ENCODE assay signal across 20 cellular contexts in genomic region chr16:61829631-61830030, GRCh38.
DNase-seq lines count a peak whose midpoint lies in the region; ATAC-seq and TF ChIP-seq lines count a peak whose summit lies in the region.
"Had no signal": no experiment of that assay in that cellular context is flagged by ENCODE, and none has a peak within 500 bp of the region (broad histone marks: within the 10 kb centered on the region; RNA-seq: fewer than 3 reads in every experiment).

No MANE protein-coding gene starts in this region.

- H2AK5ac ChIP-seq in neuronal stem cell (ENCODE audit: low read depth, low read length) = no peak overlapping the region

- no peak overlapping the region for H4K8ac ChIP-seq in neuronal stem cell (ENCODE audit: low read depth, low read length)

- H3K4me3 ChIP-seq in breast epithelium (no peak overlapping the region), brain microvascular endothelial cell (ENCODE audit: low read depth, low read length) (no peak overlapping the region), neuronal stem cell (ENCODE audit: low read length in 2 of 2) (no peak overlapping the region)
- no peak overlapping the region for H3K4me3 ChIP-seq in CD4-positive, alpha-beta memory T cell (ENCODE audit: low read length in 2 of 2)
- H3K4me3 ChIP-seq: SJSA1 had no signal

- no peak overlapping the region for H3K23ac ChIP-seq in neuronal stem cell (ENCODE audit: low read depth, low read length, poor library complexity)

- H3K18ac ChIP-seq in neuronal stem cell (ENCODE audit: low read length) = no peak overlapping the region

- no peak overlapping the region for H2BK15ac ChIP-seq in neuronal stem cell (ENCODE audit: low read length)

- H2BK5ac ChIP-seq in neuronal stem cell (ENCODE audit: low read length) = no peak overlapping the region

- H3K4me2 ChIP-seq in neuronal stem cell (ENCODE audit: insufficient read depth, low read length, poor library complexity, severe bottlenecking) = no peak overlapping the region

- no CpG with 5 or more reads among the region's 2 CpGs for WGBS in neuronal stem cell (ENCODE audit: extremely low coverage in 2 of 2, insufficient read length in 2 of 2, insufficient replicate concordance in 1 of 2), 2 donors

- CTCF ChIA-PET in MCF 10A (lab: Yijun Ruan, JAX) = no interaction called here
- CTCF ChIA-PET in CD4-positive, alpha-beta memory T cell (lab: Charles Lee; ENCODE audit: partially characterized antibody) = no interaction called here

- in situ Hi-C loops in brain microvascular endothelial cell (cut with HindIII; ENCODE audit: low pct_ligation_motif_present, low sequenced_read_pairs) = no loop called here

- intact Hi-C loops in breast epithelium (cut with DNase I; ENCODE audit: low total_unique reads) (no loop called here), MCF 10A (cut with micrococcal nuclease) (no loop called here)
- intact Hi-C loops in CD4-positive, alpha-beta memory T cell (cut with micrococcal nuclease) = no loop called here

- H3K79me1 ChIP-seq in neuronal stem cell (ENCODE audit: low read depth, low read length) = no peaks in the 10 kb centered on the region

- H4K91ac ChIP-seq in neuronal stem cell (ENCODE audit: low read depth, low read length, poor library complexity) = no peak overlapping the region

- H3K27me3 ChIP-seq in breast epithelium (no peaks in the 10 kb centered on the region), brain microvascular endothelial cell (replicated peaks) (no peaks in the 10 kb centered on the region), neuronal stem cell (ENCODE audit: control insufficient read depth in 3 of 3, insufficient read depth in 3 of 3, low read depth in 1 of 3, low read length in 3 of 3) (no peaks in the 10 kb centered on the region)
- no peaks in the 10 kb centered on the region for H3K27me3 ChIP-seq in CD4-positive, alpha-beta memory T cell (ENCODE audit: insufficient read depth, low read length)
- H3K27me3 ChIP-seq: BE2C, SJSA1 had no signal

- H3K4me1 ChIP-seq in breast epithelium = no peaks in the 10 kb centered on the region
- H3K4me1 ChIP-seq in neuronal stem cell (ENCODE audit: control insufficient read depth in 2 of 2, insufficient read depth in 1 of 2, low read depth in 1 of 2, low read length in 2 of 2) = peaks cover 0 to 19% of the 10 kb centered on the region in 2 donors
- H3K4me1 ChIP-seq in CD4-positive, alpha-beta memory T cell (ENCODE audit: insufficient read depth, low read length) = no peaks in the 10 kb centered on the region
- H3K4me1 ChIP-seq: BE2C, SJSA1 had no signal

- no peaks in the 10 kb centered on the region for H3K36me3 ChIP-seq in breast epithelium
- H3K36me3 ChIP-seq in brain microvascular endothelial cell (replicated peaks) = no peaks in the 10 kb centered on the region
- H3K36me3 ChIP-seq in neuronal stem cell (replicated peaks in 1 of 2; ENCODE audit: control insufficient read depth in 2 of 2, insufficient read depth in 2 of 2, low read length in 2 of 2) = no peaks in the 10 kb centered on the region
- no peaks in the 10 kb centered on the region for H3K36me3 ChIP-seq in CD4-positive, alpha-beta memory T cell (ENCODE audit: insufficient read depth, low read length)
- H3K36me3 ChIP-seq: BE2C, SJSA1 had no signal

- peak overlapping the region; percentile 2 to 38 for H3K27ac ChIP-seq in breast epithelium
- H3K27ac ChIP-seq in brain microvascular endothelial cell = no peak overlapping the region
- H3K27ac ChIP-seq in neuronal stem cell (replicated peaks; ENCODE audit: low read length) = peak overlapping the region; percentile 92
- H3K27ac ChIP-seq in CD4-positive, alpha-beta memory T cell (ENCODE audit: low read depth, low read length) = no peak overlapping the region
- H3K27ac ChIP-seq: SJSA1 had no signal

- DNase-seq in breast epithelium (ENCODE audit: low spot score in 2 of 2) (no peak), MCF 10A (ENCODE audit: unreplicated experiment) (no peak), brain microvascular endothelial cell (peak; percentile 5), neuronal stem cell (ENCODE audit: low spot score) (peak; percentile 55)
- no peak for DNase-seq in CD4-positive, alpha-beta memory T cell
- DNase-seq: BE2C; CD8-positive, alpha-beta memory T cell; DMS 273 treated with DMSO at 0.1 percent for 48 hours; H7; Karpas-422; NCI-H1417 treated with DMSO at 0.1 percent for 48 hours; NCI-H2029; NCI-H526; NK-92 treated with Interleukin-12 subunit alpha and Interleukin-12 subunit beta, amount 100 ng/mL, for 24 hours; PC-3; SW 1271 had no signal

- H3K14ac ChIP-seq in neuronal stem cell (ENCODE audit: low read length) = no peak overlapping the region

- H3K4me3 Mint-ChIP-seq in MCF 10A (ENCODE audit: unreplicated experiment) = no peak overlapping the region
- H3K4me3 Mint-ChIP-seq in CD4-positive, alpha-beta memory T cell = no peak overlapping the region
- H3K4me3 Mint-ChIP-seq: CD8-positive, alpha-beta memory T cell had no signal

- no peaks in the 10 kb centered on the region for H3K27me3 Mint-ChIP-seq in MCF 10A (ENCODE audit: insufficient read depth, unreplicated experiment)
- no peaks in the 10 kb centered on the region for H3K27me3 Mint-ChIP-seq in CD4-positive, alpha-beta memory T cell
- H3K27me3 Mint-ChIP-seq: CD8-positive, alpha-beta memory T cell had no signal

- no peaks in the 10 kb centered on the region for H3K36me3 Mint-ChIP-seq in MCF 10A (ENCODE audit: insufficient read depth, unreplicated experiment)
- no peaks in the 10 kb centered on the region for H3K36me3 Mint-ChIP-seq in CD4-positive, alpha-beta memory T cell
- H3K36me3 Mint-ChIP-seq: CD8-positive, alpha-beta memory T cell had no signal

- H3K27ac Mint-ChIP-seq in MCF 10A (ENCODE audit: low read depth, unreplicated experiment) = no peak overlapping the region
- H3K27ac Mint-ChIP-seq in CD4-positive, alpha-beta memory T cell = no peak overlapping the region
- H3K27ac Mint-ChIP-seq: CD8-positive, alpha-beta memory T cell had no signal

- H3K9me3 ChIP-seq in breast epithelium = no peaks in the 10 kb centered on the region
- no peaks in the 10 kb centered on the region for H3K9me3 ChIP-seq in neuronal stem cell (replicated peaks in 1 of 2; ENCODE audit: control insufficient read depth in 2 of 2, insufficient read depth in 1 of 2, low read depth in 1 of 2, low read length in 2 of 2)
- H3K9me3 ChIP-seq in CD4-positive, alpha-beta memory T cell (ENCODE audit: control insufficient read depth in 1 of 2, low read length in 2 of 2) = no peaks in the 10 kb centered on the region
- H3K9me3 ChIP-seq: BE2C had no signal

- H2BK12ac ChIP-seq in neuronal stem cell (ENCODE audit: low read length) = no peak overlapping the region

- no TSS peak for BruUV-seq in MCF 10A (replicated peaks; lab: Mats Ljungman, UMichigan)

- no peak overlapping the region for H2AFZ ChIP-seq in neuronal stem cell (ENCODE audit: low read length)

- no peaks in the 10 kb centered on the region for H3K9me3 Mint-ChIP-seq in MCF 10A (ENCODE audit: unreplicated experiment)
- H3K9me3 Mint-ChIP-seq in CD4-positive, alpha-beta memory T cell = peaks cover 0 to 34% (median 17%) of the 10 kb centered on the region in 8 donors

- POLR2A ChIA-PET in MCF 10A (lab: Yijun Ruan, JAX) = no interaction called here
- POLR2A ChIA-PET in CD4-positive, alpha-beta memory T cell (lab: Charles Lee; ENCODE audit: partially characterized antibody) = no interaction called here

- H3K4ac ChIP-seq in neuronal stem cell (ENCODE audit: low read length) = no peak overlapping the region

- ATAC-seq in HG03571 (IDR thresholded peaks at IDR 0.05; ENCODE audit: unreplicated experiment) = no peak
- ATAC-seq in HG03520 (IDR thresholded peaks at IDR 0.05; ENCODE audit: unreplicated experiment) = no peak
- no peak for ATAC-seq in GM18519 (IDR thresholded peaks at IDR 0.05; ENCODE audit: low FRiP score, unreplicated experiment)
- ATAC-seq: PC-3 had no signal

- H3K4me1 Mint-ChIP-seq in MCF 10A (ENCODE audit: insufficient read depth, unreplicated experiment) = no peaks in the 10 kb centered on the region
- no peaks in the 10 kb centered on the region for H3K4me1 Mint-ChIP-seq in CD4-positive, alpha-beta memory T cell
- H3K4me1 Mint-ChIP-seq: CD8-positive, alpha-beta memory T cell had no signal

- no peak for TF ChIP-seq POLR2A in breast epithelium (IDR thresholded peaks at IDR 0.05)

- TF ChIP-seq CTCF in breast epithelium (IDR thresholded peaks at IDR 0.05) (no peak), MCF 10A (IDR thresholded peaks at IDR 0.05; ENCODE audit: unreplicated experiment) (no peak), brain microvascular endothelial cell (IDR thresholded peaks at IDR 0.05; ENCODE audit: low read depth, low read length, missing control alignments) (no peak)

- H3K9ac ChIP-seq in neuronal stem cell (ENCODE audit: low read depth, low read length, poor library complexity) = no peak overlapping the region

- no peak overlapping the region for H2BK120ac ChIP-seq in neuronal stem cell (ENCODE audit: low read depth, low read length)

Comparison
In these comparisons a context has a peak if more than half of its experiments do, and no peak if none do; other contexts are left out.
1. DNase-seq: peak in brain microvascular endothelial cell (single experiment) and neuronal stem cell (single experiment); none in breast epithelium (0 of 2), MCF 10A (single experiment) and CD4-positive, alpha-beta memory T cell (0 of 5).
2. H3K27ac ChIP-seq: peak in breast epithelium (2 of 2) and neuronal stem cell (single experiment); none in brain microvascular endothelial cell (single experiment) and CD4-positive, alpha-beta memory T cell (single experiment).